Comparison of ENCODE assay signal across 1 cellular context in the genomic region with DNA sequence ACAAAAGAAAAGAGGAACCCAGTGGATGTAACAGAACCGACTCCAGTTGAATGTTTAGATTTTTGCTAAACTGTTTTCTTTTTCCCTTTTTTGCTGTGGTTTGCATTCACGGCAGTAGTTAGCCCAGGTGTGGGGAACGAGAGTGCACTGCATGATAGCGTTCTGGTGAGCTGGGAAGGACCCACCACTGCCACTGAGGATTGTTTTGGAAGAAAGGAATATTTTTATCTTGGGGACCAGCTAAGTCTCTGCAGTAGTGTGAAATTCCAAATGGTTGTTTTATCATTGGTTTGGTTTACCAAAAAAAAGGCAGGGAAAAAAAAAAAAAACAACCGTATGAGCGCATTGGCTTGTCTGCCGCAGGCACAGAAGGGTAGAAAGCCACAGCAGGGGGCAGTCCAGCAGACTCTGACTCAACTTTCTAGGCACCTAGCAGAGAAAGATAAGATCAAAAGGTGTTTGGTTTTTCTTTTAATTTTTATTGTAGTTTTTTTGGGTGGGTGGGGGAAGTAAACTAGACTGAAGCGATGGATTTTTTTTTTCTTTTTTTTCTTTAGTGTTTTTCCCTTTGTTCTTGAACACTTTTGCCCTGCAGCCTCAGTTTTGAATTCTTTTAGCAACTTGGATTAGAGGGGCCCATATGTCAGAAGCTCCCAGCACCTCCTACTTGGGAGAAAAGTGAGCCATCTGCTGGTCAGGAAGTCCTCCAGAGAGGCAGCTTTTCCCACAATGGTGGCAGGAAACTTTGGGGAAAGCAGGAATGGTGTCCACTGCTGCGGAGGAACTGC.
TF ChIP-seq lines count a peak whose summit lies in the region.

No MANE protein-coding gene starts in this region.

TF ChIP-seq in liver, 16 proteins besides CTCF, POLR2A, EP300 and RAD21 (continued from another document):
- TF ChIP-seq, protein P1, sequence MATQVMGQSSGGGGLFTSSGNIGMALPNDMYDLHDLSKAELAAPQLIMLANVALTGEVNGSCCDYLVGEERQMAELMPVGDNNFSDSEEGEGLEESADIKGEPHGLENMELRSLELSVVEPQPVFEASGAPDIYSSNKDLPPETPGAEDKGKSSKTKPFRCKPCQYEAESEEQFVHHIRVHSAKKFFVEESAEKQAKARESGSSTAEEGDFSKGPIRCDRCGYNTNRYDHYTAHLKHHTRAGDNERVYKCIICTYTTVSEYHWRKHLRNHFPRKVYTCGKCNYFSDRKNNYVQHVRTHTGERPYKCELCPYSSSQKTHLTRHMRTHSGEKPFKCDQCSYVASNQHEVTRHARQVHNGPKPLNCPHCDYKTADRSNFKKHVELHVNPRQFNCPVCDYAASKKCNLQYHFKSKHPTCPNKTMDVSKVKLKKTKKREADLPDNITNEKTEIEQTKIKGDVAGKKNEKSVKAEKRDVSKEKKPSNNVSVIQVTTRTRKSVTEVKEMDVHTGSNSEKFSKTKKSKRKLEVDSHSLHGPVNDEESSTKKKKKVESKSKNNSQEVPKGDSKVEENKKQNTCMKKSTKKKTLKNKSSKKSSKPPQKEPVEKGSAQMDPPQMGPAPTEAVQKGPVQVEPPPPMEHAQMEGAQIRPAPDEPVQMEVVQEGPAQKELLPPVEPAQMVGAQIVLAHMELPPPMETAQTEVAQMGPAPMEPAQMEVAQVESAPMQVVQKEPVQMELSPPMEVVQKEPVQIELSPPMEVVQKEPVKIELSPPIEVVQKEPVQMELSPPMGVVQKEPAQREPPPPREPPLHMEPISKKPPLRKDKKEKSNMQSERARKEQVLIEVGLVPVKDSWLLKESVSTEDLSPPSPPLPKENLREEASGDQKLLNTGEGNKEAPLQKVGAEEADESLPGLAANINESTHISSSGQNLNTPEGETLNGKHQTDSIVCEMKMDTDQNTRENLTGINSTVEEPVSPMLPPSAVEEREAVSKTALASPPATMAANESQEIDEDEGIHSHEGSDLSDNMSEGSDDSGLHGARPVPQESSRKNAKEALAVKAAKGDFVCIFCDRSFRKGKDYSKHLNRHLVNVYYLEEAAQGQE (IDR thresholded peaks at IDR 0.05) = no peak
- TF ChIP-seq, protein P2, sequence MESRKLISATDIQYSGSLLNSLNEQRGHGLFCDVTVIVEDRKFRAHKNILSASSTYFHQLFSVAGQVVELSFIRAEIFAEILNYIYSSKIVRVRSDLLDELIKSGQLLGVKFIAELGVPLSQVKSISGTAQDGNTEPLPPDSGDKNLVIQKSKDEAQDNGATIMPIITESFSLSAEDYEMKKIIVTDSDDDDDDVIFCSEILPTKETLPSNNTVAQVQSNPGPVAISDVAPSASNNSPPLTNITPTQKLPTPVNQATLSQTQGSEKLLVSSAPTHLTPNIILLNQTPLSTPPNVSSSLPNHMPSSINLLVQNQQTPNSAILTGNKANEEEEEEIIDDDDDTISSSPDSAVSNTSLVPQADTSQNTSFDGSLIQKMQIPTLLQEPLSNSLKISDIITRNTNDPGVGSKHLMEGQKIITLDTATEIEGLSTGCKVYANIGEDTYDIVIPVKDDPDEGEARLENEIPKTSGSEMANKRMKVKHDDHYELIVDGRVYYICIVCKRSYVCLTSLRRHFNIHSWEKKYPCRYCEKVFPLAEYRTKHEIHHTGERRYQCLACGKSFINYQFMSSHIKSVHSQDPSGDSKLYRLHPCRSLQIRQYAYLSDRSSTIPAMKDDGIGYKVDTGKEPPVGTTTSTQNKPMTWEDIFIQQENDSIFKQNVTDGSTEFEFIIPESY (IDR thresholded peaks at IDR 0.05) = no peak
- TF ChIP-seq TAF1 (conservative IDR thresholded peaks at IDR 0.05) (no peak), EGR1 (IDR thresholded peaks at IDR 0.05; ENCODE audit: low read depth in 2 of 2) (no peak)
- TF ChIP-seq, protein P3, sequence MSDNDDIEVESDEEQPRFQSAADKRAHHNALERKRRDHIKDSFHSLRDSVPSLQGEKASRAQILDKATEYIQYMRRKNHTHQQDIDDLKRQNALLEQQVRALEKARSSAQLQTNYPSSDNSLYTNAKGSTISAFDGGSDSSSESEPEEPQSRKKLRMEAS (IDR thresholded peaks at IDR 0.05) = no peak
- TF ChIP-seq, protein P4, sequence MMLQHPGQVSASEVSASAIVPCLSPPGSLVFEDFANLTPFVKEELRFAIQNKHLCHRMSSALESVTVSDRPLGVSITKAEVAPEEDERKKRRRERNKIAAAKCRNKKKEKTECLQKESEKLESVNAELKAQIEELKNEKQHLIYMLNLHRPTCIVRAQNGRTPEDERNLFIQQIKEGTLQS (IDR thresholded peaks at IDR 0.05) = no peak
